1 cellular context compared by ENCODE assay signal in the genomic region with DNA sequence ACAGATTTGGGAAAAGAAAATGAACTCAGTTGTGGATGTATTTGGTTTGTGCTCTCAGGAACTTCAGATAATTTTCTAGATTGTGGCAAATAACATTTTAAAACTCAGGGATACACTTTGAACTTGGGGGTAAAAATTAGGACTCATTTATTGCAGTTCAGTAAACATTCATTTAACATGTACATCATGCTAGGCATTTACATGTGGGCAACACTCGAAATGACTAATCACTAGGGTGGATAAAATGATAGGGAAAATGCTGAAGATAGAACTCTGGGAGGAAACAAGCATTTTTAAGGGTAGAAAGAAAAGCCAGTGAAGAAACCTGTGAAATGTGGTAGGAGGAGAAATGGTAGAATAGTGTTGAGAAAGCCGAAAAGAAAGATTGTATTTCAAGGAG.
TF ChIP-seq lines count a peak whose summit lies in the region.

No MANE protein-coding gene starts in this region.

TF ChIP-seq in H1, 55 proteins besides CTCF, POLR2A, EP300 and RAD21:
- no peak for TF ChIP-seq HDAC6 (IDR thresholded peaks at IDR 0.05; ENCODE audit: low read depth, low read length)
- TF ChIP-seq, protein P1, sequence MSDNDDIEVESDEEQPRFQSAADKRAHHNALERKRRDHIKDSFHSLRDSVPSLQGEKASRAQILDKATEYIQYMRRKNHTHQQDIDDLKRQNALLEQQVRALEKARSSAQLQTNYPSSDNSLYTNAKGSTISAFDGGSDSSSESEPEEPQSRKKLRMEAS (IDR thresholded peaks at IDR 0.05): no peak
- TF ChIP-seq FOSL1 (IDR thresholded peaks at IDR 0.05; ENCODE audit: insufficient read depth, low read depth, low read length): no peak
- TF ChIP-seq SP4 (IDR thresholded peaks at IDR 0.05; ENCODE audit: low read length): no peak
- no peak for TF ChIP-seq NRF1 (IDR thresholded peaks at IDR 0.05; ENCODE audit: low read depth, low read length)
- TF ChIP-seq ASH2L (IDR thresholded peaks at IDR 0.05; ENCODE audit: low read length): no peak
- TF ChIP-seq SUZ12 (IDR thresholded peaks at IDR 0.05; ENCODE audit: low read length): no peak
- no peak for TF ChIP-seq POLR2AphosphoS5 (IDR thresholded peaks at IDR 0.05; ENCODE audit: low read depth, low read length)
- no peak for TF ChIP-seq BACH1 (IDR thresholded peaks at IDR 0.05; ENCODE audit: low read length)
- no peak for TF ChIP-seq TEAD4 (IDR thresholded peaks at IDR 0.05; ENCODE audit: low read depth, low read length)
- TF ChIP-seq SP2 (IDR thresholded peaks at IDR 0.05; ENCODE audit: low read length): no peak
- TF ChIP-seq KDM4A (IDR thresholded peaks at IDR 0.05; ENCODE audit: low read depth, low read length, severe bottlenecking): no peak
- TF ChIP-seq HDAC2 (IDR thresholded peaks at IDR 0.05; ENCODE audit: borderline replicate concordance in 1 of 2, low read depth in 2 of 2, low read length in 2 of 2): no peak
- no peak for TF ChIP-seq SAP30 (IDR thresholded peaks at IDR 0.05; ENCODE audit: insufficient read depth, insufficient replicate concordance, low read length)
- no peak for TF ChIP-seq RFX5 (IDR thresholded peaks at IDR 0.05; ENCODE audit: borderline replicate concordance, low read depth, low read length)
- TF ChIP-seq CBX5 (IDR thresholded peaks at IDR 0.05; ENCODE audit: low read depth, low read length): no peak
- no peak for TF ChIP-seq RNF2 (IDR thresholded peaks at IDR 0.05; ENCODE audit: borderline replicate concordance, low read depth, low read length, missing control alignments, poor library complexity, severe bottlenecking)
- no peak for TF ChIP-seq POU5F1 (IDR thresholded peaks at IDR 0.05; ENCODE audit: low read depth, low read length)
- no peak for TF ChIP-seq JUN (IDR thresholded peaks at IDR 0.05; ENCODE audit: low read depth, low read length)
- no peak for TF ChIP-seq TAF1 (IDR thresholded peaks at IDR 0.05; ENCODE audit: low read depth, low read length)
